Comparison of ENCODE assay signal across 1 cellular context in genomic region chr1:168709896-168710305, GRCh38.
A peak's percentile ranks its signal among the peaks of the same experiment; 100 is the strongest.
TF ChIP-seq lines count a peak whose summit lies in the region.

No MANE protein-coding gene starts in this region.

TF ChIP-seq in SK-N-SH, 30 proteins besides CTCF, POLR2A, EP300 and RAD21 (continued from another document):
- TF ChIP-seq REST (IDR thresholded peaks at IDR 0.05; ENCODE audit: low read depth, low read length): no peak
- no peak for TF ChIP-seq TAF1 (IDR thresholded peaks at IDR 0.05; ENCODE audit: borderline replicate concordance, low read depth, low read length)
- TF ChIP-seq TEAD4 (IDR thresholded peaks at IDR 0.05; ENCODE audit: borderline replicate concordance, insufficient read depth): peak; percentile 88
- TF ChIP-seq CHD2 (IDR thresholded peaks at IDR 0.05; ENCODE audit: low read length, partially characterized antibody): no peak
- TF ChIP-seq YY1 (IDR thresholded peaks at IDR 0.05; ENCODE audit: low read depth): no peak
- TF ChIP-seq RFX5 (IDR thresholded peaks at IDR 0.05; ENCODE audit: low read length): no peak
- no peak for TF ChIP-seq SIN3A (IDR thresholded peaks at IDR 0.05; ENCODE audit: borderline replicate concordance, low read depth, low read length)
- TF ChIP-seq FOSL2 (IDR thresholded peaks at IDR 0.05; ENCODE audit: borderline replicate concordance, low read depth): peak; percentile 97
- no peak for TF ChIP-seq EZH2phosphoT487 (IDR thresholded peaks at IDR 0.05; ENCODE audit: borderline replicate concordance, low read depth)
- TF ChIP-seq GATA2 (CRISPR knock-in tag; IDR thresholded peaks at IDR 0.05): no peak
- TF ChIP-seq USF2 (IDR thresholded peaks at IDR 0.05; ENCODE audit: borderline replicate concordance, low read depth, low read length): no peak
- peak; percentile 52 for TF ChIP-seq ZBTB33 (IDR thresholded peaks at IDR 0.05; ENCODE audit: borderline replicate concordance, low read depth)
- no peak for TF ChIP-seq MXI1 (IDR thresholded peaks at IDR 0.05; ENCODE audit: low read depth, low read length)
- TF ChIP-seq NRF1 (IDR thresholded peaks at IDR 0.05; ENCODE audit: low read depth, low read length): no peak
- TF ChIP-seq RCOR1 (IDR thresholded peaks at IDR 0.05; ENCODE audit: low read length): no peak
TF ChIP-seq in SK-N-SH: peak in this region for 11.
